ENCODE assay signal across 33 cellular contexts in genomic region chr2:174957049-174957448, GRCh38. TPM values are rescaled to one million over a fixed set of nuclear protein-coding genes. Genes with fewer than 3 reads are reported as not detected.
DNase-seq lines count a peak whose midpoint lies in the region; ATAC-seq, FAIRE-seq and TF ChIP-seq lines count a peak whose summit lies in the region.
"Had no signal": no experiment of that assay in that cellular context is flagged by ENCODE, and none has a peak within 500 bp of the region (broad histone marks: within the 10 kb centered on the region; RNA-seq: fewer than 3 reads in every experiment).

No MANE protein-coding gene starts in this region.

- no peak overlapping the region for H3K56ac ChIP-seq in IMR-90 (ENCODE audit: extremely low read depth, insufficient read depth, low read length)

- CTCF ChIA-PET in IMR-90 (lab: Yijun Ruan, JAX) = interaction anchor here (0.7 to 0.8 kb wide), 2 partner anchors 13 to 60 kb away, joined by 3 to 4 read pairs; no protein-coding TSS in a partner anchor

- H3K36me3 ChIP-seq in IMR-90 (ENCODE audit: control insufficient read depth, insufficient read depth, low read length) = no peaks in the 10 kb centered on the region
- no peaks in the 10 kb centered on the region for H3K36me3 ChIP-seq in keratinocyte (ENCODE audit: control insufficient read depth in 2 of 2, extremely low read depth in 1 of 2, insufficient read depth in 2 of 2, low read length in 2 of 2)
- H3K36me3 ChIP-seq: cardiac muscle cell, neural progenitor cell, prostate gland, upper lobe of left lung had no signal

- peak; percentile 53 for FAIRE-seq in keratinocyte (lab: Jason Lieb, UNC)

- H3K27ac Mint-ChIP-seq in type B pancreatic cell = no peak overlapping the region
- H3K27ac Mint-ChIP-seq: activated CD4-positive, alpha-beta T cell treated with anti-CD3 and anti-CD28 coated beads for 36 hours; activated naive CD8-positive, alpha-beta T cell; activated T-helper 2 cell treated with anti-CD3 and anti-CD28 coated beads, Interferon-gamma antibody, Interleukin-2, Interleukin-4, amounts not matched to agents 10 μg/mL and 5 μg/mL and 100 μg/mL, durations not matched to agents 14 hours and 24 hours and 36 hours; CD4-positive, CD25-positive, alpha-beta regulatory T cell; dendritic cell treated with granulocyte-macrophage colony-stimulating factor and Interleukin-4, amounts not matched to agents 40 ng/mL and 50 ng/mL, for 4 days; endodermal cell had no signal

- dilution Hi-C loops in IMR-90 (cut with HindIII; ENCODE audit: low sequenced_read_pairs, unreplicated experiment) = no loop called here
- dilution Hi-C loops in keratinocyte (cut with MboI; ENCODE audit: extremely low pct_ligation_motif_present, low sequenced_read_pairs) = loop anchor here (25.0 kb wide), 1 partner anchor 195 kb away; the partner anchor contains the start of gene CHRNA1

- intact Hi-C loops in IMR-90 (cut with micrococcal nuclease) = no loop called here

- H3K4me3 Mint-ChIP-seq in type B pancreatic cell = no peak overlapping the region
- H3K4me3 Mint-ChIP-seq: activated CD4-positive, alpha-beta T cell treated with anti-CD3 and anti-CD28 coated beads for 36 hours; activated naive CD8-positive, alpha-beta T cell; CD4-positive, CD25-positive, alpha-beta regulatory T cell; dendritic cell treated with granulocyte-macrophage colony-stimulating factor and Interleukin-4, amounts not matched to agents 40 ng/mL and 50 ng/mL, for 4 days; endodermal cell; neural progenitor cell had no signal

- ATAC-seq in IMR-90 (ENCODE audit: low read depth) = no peak
- ATAC-seq: activated CD4-positive, alpha-beta T cell treated with anti-CD3 and anti-CD28 coated beads for 36 hours; esophagus mucosa; Panc1 had no signal

- in situ Hi-C loops in IMR-90 (cut with MboI; ENCODE audit: low sequenced_read_pairs) (no loop called here), KBM-7 (cut with MboI; ENCODE audit: low pct_unique_long_range_greater_than_20kb, low sequenced_read_pairs) (no loop called here)

- H3K4me2 ChIP-seq in IMR-90 (ENCODE audit: low read depth, low read length) (no peak overlapping the region), keratinocyte (ENCODE audit: control insufficient read depth, extremely low read depth, insufficient read depth, low read depth, low read length) (no peak overlapping the region)
- H3K4me2 ChIP-seq: neural progenitor cell had no signal

- no peak overlapping the region for H2BK120ac ChIP-seq in IMR-90 (ENCODE audit: low read depth, low read length)

- H3K4ac ChIP-seq in IMR-90 (ENCODE audit: low read depth, low read length) = no peak overlapping the region

- no peak overlapping the region for H4K8ac ChIP-seq in IMR-90 (ENCODE audit: low read depth in 2 of 2, low read length in 2 of 2)

- H3K9me1 ChIP-seq in IMR-90 (ENCODE audit: insufficient read depth, low read length) (no peaks in the 10 kb centered on the region), keratinocyte (ENCODE audit: control insufficient read depth, extremely low read depth, insufficient read depth, low read length) (no peaks in the 10 kb centered on the region)

- peak overlapping the region; percentile 34; the same call in 1 of the 3 replicates for H2BK15ac ChIP-seq in IMR-90 (ENCODE audit: low read depth, low read length)

- TF ChIP-seq RAD21 in IMR-90 (IDR thresholded peaks at IDR 0.05; ENCODE audit: low read length) = no peak

- peak; percentile 31 for DNase-seq in A172 (ENCODE audit: low spot score)
- no peak for DNase-seq in IMR-90
- DNase-seq in amniotic epithelial cell (ENCODE audit: low read depth) = peak; percentile 37
- no peak for DNase-seq in keratinocyte (ENCODE audit: low read depth, low spot score)
- DNase-seq in KBM-7 = no peak
- no peak for DNase-seq in HPDE6-E6E7 (ENCODE audit: extremely low spot score)
- DNase-seq in type B pancreatic cell (ENCODE audit: extremely low spot score, unreplicated experiment) = no peak
- no peak for DNase-seq in dedifferentiated amniotic fluid mesenchymal stem cell (ENCODE audit: extremely low spot score)
- DNase-seq: activated CD4-positive, alpha-beta T cell treated with anti-CD3 and anti-CD28 coated beads for 36 hours; anterior cingulate cortex; CD4-positive, CD25-positive, alpha-beta regulatory T cell; DMS79 treated with DMSO at 0.1 percent for 48 hours; endodermal cell; foreskin fibroblast; GF-D8; head of caudate nucleus; NCI-H1417 treated with DMSO at 0.1 percent for 48 hours; NCI-H2081 treated with DMSO at 0.1 percent for 48 hours; NCI-H226; NCI-H526 treated with DMSO at 0.1 percent for 48 hours; SHP77 treated with DMSO at 0.1 percent for 48 hours; stimulated activated CD4-positive, alpha-beta T cell treated with anti-CD3 and anti-CD28 coated beads, Interleukin-15, amount 100 ng/mL, for 24 hours; stimulated activated CD4-positive, alpha-beta T cell treated with anti-CD3 and anti-CD28 coated beads, Interleukin-4, amount 100 ng/mL, for 4 hours; upper lobe of left lung had no signal

- no TSS peak for BruUV-seq in IMR-90 (replicated peaks; lab: Mats Ljungman, UMichigan)

- no peak overlapping the region for H2BK5ac ChIP-seq in IMR-90 (ENCODE audit: low read depth, low read length, poor library complexity, severe bottlenecking)

- H2AFZ ChIP-seq in IMR-90 (replicated peaks; ENCODE audit: low read length, poor library complexity) (no peak overlapping the region), keratinocyte (ENCODE audit: control insufficient read depth, low read length) (no peak overlapping the region)
- H2AFZ ChIP-seq: neural progenitor cell had no signal

- H3K9me3 ChIP-seq in IMR-90 (ENCODE audit: control insufficient read depth, insufficient read depth, low read length) = no peaks in the 10 kb centered on the region
- H3K9me3 ChIP-seq in keratinocyte (ENCODE audit: control insufficient read depth, low read depth, low read length) = no peaks in the 10 kb centered on the region
- H3K9me3 ChIP-seq: prostate gland, upper lobe of left lung had no signal

- no peak for TF ChIP-seq CTCF in IMR-90 (conservative IDR thresholded peaks at IDR 0.05; ENCODE audit: low read depth, low read length)
- TF ChIP-seq CTCF in keratinocyte (optimal IDR thresholded peaks at IDR 0.05 in 1 of 3, IDR thresholded peaks at IDR 0.05 in 1 of 3, conservative IDR thresholded peaks at IDR 0.05 in 1 of 3; ENCODE audit: extremely low read depth in 1 of 3, insufficient read depth in 2 of 3, low read length in 3 of 3) = no peak
- TF ChIP-seq CTCF in type B pancreatic cell (conservative IDR thresholded peaks at IDR 0.05) = no peak

- H3K27ac ChIP-seq in IMR-90 (ENCODE audit: insufficient read depth, low read length) (no peak overlapping the region), keratinocyte (ENCODE audit: control insufficient read depth, insufficient read depth, low read length) (no peak overlapping the region)
- H3K27ac ChIP-seq: 22Rv1, cardiac muscle cell, neural progenitor cell, prostate gland, upper lobe of left lung had no signal

- POLR2A ChIA-PET in IMR-90 (lab: Charles Lee; ENCODE audit: unreplicated experiment) = no interaction called here

- peaks cover 12% of the 10 kb centered on the region for H3K4me1 Mint-ChIP-seq in type B pancreatic cell (ENCODE audit: unreplicated experiment)

- H3K4me1 ChIP-seq in IMR-90 (ENCODE audit: control insufficient read depth, insufficient read depth, low read length) = peaks cover 4% of the 10 kb centered on the region
- no peaks in the 10 kb centered on the region for H3K4me1 ChIP-seq in keratinocyte (ENCODE audit: control insufficient read depth, extremely low read depth, insufficient read depth, low read length)
- H3K4me1 ChIP-seq: prostate gland, upper lobe of left lung had no signal

- H4K5ac ChIP-seq in IMR-90 (ENCODE audit: low read depth, low read length) = no peak overlapping the region

- TF ChIP-seq POLR2A in IMR-90 (IDR thresholded peaks at IDR 0.05; ENCODE audit: low read depth, low read length) = no peak

- H3K27me3 Mint-ChIP-seq in type B pancreatic cell = no peaks in the 10 kb centered on the region

- no peak overlapping the region for H2BK20ac ChIP-seq in IMR-90 (ENCODE audit: low read depth, low read length)

- peaks cover 4% of the 10 kb centered on the region for H3K36me3 Mint-ChIP-seq in type B pancreatic cell
- H3K36me3 Mint-ChIP-seq: activated naive CD8-positive, alpha-beta T cell; CD4-positive, CD25-positive, alpha-beta regulatory T cell had no signal

- no peaks in the 10 kb centered on the region for H3K9me3 Mint-ChIP-seq in type B pancreatic cell
- H3K9me3 Mint-ChIP-seq: activated T-helper 2 cell treated with anti-CD3 and anti-CD28 coated beads, Interferon-gamma antibody, Interleukin-2, Interleukin-4, amounts not matched to agents 10 μg/mL and 5 μg/mL and 100 μg/mL, durations not matched to agents 14 hours and 24 hours and 36 hours; dendritic cell treated with granulocyte-macrophage colony-stimulating factor and Interleukin-4, amounts not matched to agents 40 ng/mL and 50 ng/mL, for 4 days had no signal

- no peak overlapping the region for H2AK9ac ChIP-seq in IMR-90 (replicated peaks; ENCODE audit: low read depth, low read length, poor library complexity)

- WGBS in IMR-90 (ENCODE audit: extremely low coverage in 2 of 2, insufficient read length in 1 of 2), 2 experiments = 89% methylated on average over 3 of the region's 5 CpGs; no CpG with 5 or more reads in 1 of the 2 experiments

- no peak overlapping the region for H4K91ac ChIP-seq in IMR-90 (ENCODE audit: insufficient read depth, low read depth, low read length)

- no peaks in the 10 kb centered on the region for H3K27me3 ChIP-seq in IMR-90 (ENCODE audit: control insufficient read depth, insufficient read depth, low read length)
- no peaks in the 10 kb centered on the region for H3K27me3 ChIP-seq in keratinocyte (ENCODE audit: control insufficient read depth, extremely low read depth, insufficient read depth, low read length)
- H3K27me3 ChIP-seq: cardiac muscle cell, neural progenitor cell, upper lobe of left lung had no signal

- no peaks in the 10 kb centered on the region for H4K20me1 ChIP-seq in IMR-90 (ENCODE audit: insufficient read depth, low read length)
- no peaks in the 10 kb centered on the region for H4K20me1 ChIP-seq in keratinocyte (ENCODE audit: control insufficient read depth, extremely low read depth, insufficient read depth, low read length)

- no peak overlapping the region for H3K14ac ChIP-seq in IMR-90 (replicated peaks; ENCODE audit: low read depth, low read length)

- no peak overlapping the region for H3K23ac ChIP-seq in IMR-90 (ENCODE audit: low read depth, low read length)

- H3K4me3 ChIP-seq in IMR-90 (ENCODE audit: insufficient read depth, low read depth, low read length) = no peak overlapping the region
- H3K4me3 ChIP-seq in keratinocyte (ENCODE audit: control insufficient read depth in 2 of 3, extremely low read depth in 1 of 3, insufficient read depth in 2 of 3, low read depth in 1 of 3, low read length in 3 of 3) = no peak overlapping the region
- H3K4me3 ChIP-seq: cardiac muscle cell, neural progenitor cell, prostate gland, upper lobe of left lung had no signal

- H3K9ac ChIP-seq in IMR-90 (ENCODE audit: low read depth, low read length) (no peak overlapping the region), keratinocyte (ENCODE audit: control insufficient read depth, extremely low read depth, insufficient read depth, low read length) (no peak overlapping the region)
- H3K9ac ChIP-seq: neural progenitor cell had no signal

- no peak overlapping the region for H2AK5ac ChIP-seq in IMR-90 (ENCODE audit: low read depth, low read length)

- 0 out of 4 replicates have a peak, but pooled peaks cover 0 to 3% of the 10 kb centered on the region in 2 experiments for H3K79me1 ChIP-seq in IMR-90 (ENCODE audit: low read depth in 1 of 2, low read length in 2 of 2)

- H3K79me2 ChIP-seq in keratinocyte (ENCODE audit: control insufficient read depth, insufficient read depth, low read length) = no peaks in the 10 kb centered on the region

- H3K18ac ChIP-seq in IMR-90 (ENCODE audit: low read depth, low read length) = no peak overlapping the region

RNA-seq across cellular contexts. Expression of gene CHN1, which starts 48.1 kb away (rescaled TPM):
- 41.3 and 42.5 TPM in 2 replicates for total RNA-seq in A172 (2014; rRNA removed; shearing (Covaris generic))
- total RNA-seq in IMR-90 (2012; rRNA removed) (54.4 and 58.4 TPM in 2 replicates), type B pancreatic cell (ENCODE audit: low replicate concordance) (11.6 and 24.0 TPM in 2 replicates)
- polyA plus RNA-seq in IMR-90 (2012; rRNA removed) (65.3 and 66.9 TPM in 2 replicates), keratinocyte (1.9 to 2.3 TPM (median 2.2 TPM) in 3 replicates)
- 19.4 and 37.8 TPM in 2 replicates for polyA plus RNA-seq in IMR-90 (2012; cell fraction: cytosol; rRNA removed)
- 4.6 and 47.5 TPM in 2 replicates for polyA plus RNA-seq in IMR-90 (2012; cell fraction: nucleus; rRNA removed; ENCODE audit: low replicate concordance)
- polyA plus RNA-seq in keratinocyte (2011; ENCODE audit: low read depth) = not detected
- 1.0 and 2.1 TPM in 2 replicates for polyA plus RNA-seq in keratinocyte (2011; cell fraction: cytosol; rRNA removed)
- polyA plus RNA-seq in keratinocyte (2011; cell fraction: nucleus; rRNA removed) = 1.7 and 1.9 TPM in 2 replicates
- polyA plus RNA-seq in keratinocyte (2012; ENCODE audit: low replicate concordance) = 0.51 and 0.76 TPM in 2 replicates
- 0.66 to 8.1 TPM (median 1.8 TPM) in 3 replicates for polyA minus RNA-seq in keratinocyte
- 1.9 TPM for polyA minus RNA-seq in keratinocyte (2011; cell fraction: cytosol; rRNA and poly(A)+ RNA removed)
- 1.7 and 4.0 TPM in 2 replicates for polyA minus RNA-seq in keratinocyte (2011; cell fraction: nucleus; rRNA and poly(A)+ RNA removed)

Comparison
In these comparisons a context has a peak if more than half of its experiments do, and no peak if none do; other contexts are left out.
1. DNase-seq: peak in A172 (single experiment) and amniotic epithelial cell (single experiment); none in IMR-90 (single experiment), keratinocyte (single experiment), KBM-7 (single experiment), HPDE6-E6E7 (single experiment), type B pancreatic cell (single experiment) and dedifferentiated amniotic fluid mesenchymal stem cell (single experiment).